In the genomic region with DNA sequence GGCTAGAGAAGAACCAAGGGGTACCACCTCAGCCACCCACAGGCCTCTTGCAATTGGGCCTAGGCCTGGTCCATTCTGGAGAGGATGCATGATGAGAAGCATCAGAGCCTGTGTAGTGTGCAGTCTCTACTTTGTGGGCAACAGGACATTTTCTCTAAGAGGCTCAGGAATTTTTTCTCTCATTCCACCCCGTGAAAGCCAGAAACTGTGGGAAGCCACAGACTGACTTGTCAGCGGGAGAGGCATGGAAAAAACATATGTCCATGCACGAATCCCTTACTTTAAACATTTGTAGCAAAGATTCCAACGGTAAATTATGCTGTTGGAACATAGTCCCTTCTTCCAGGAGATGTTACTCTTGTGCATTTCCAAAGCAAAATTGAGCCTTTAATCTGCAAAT, we compare ENCODE assay signal across 16 cellular contexts.
DNase-seq lines count a peak whose midpoint lies in the region; ATAC-seq and TF ChIP-seq lines count a peak whose summit lies in the region.
"Had no signal": no experiment of that assay in that cellular context is flagged by ENCODE, and none has a peak within 500 bp of the region (broad histone marks: within the 10 kb centered on the region; RNA-seq: fewer than 3 reads in every experiment).

No MANE protein-coding gene starts in this region.

- no peak for TF ChIP-seq CTCF in sigmoid colon (IDR thresholded peaks at IDR 0.05)

- CTCF ChIA-PET in activated CD8-positive, alpha-beta T cell treated with anti-CD3 and anti-CD28 coated beads, Interleukin-2, amount 10 ng/mL, durations not matched to agents 7 days and 5 days (lab: Charles Lee), result interaction anchor here (2.3 kb wide), 1 partner anchor 15 kb away, joined by 10 read pairs; no protein-coding TSS in a partner anchor

- intact Hi-C loops in sigmoid colon (cut with DNase I), result no loop called here

- H3K27ac ChIP-seq in sigmoid colon, result peak overlapping the region; percentile 3 to 64 (median 30)
- H3K27ac ChIP-seq: SJSA1 had no signal

- H3K4me1 ChIP-seq in sigmoid colon, result peaks cover 0 to 28% (median 12%) of the 10 kb centered on the region in 4 donors
- H3K4me1 ChIP-seq: SJSA1 had no signal

- peaks cover 0 to 2% (median 0%) of the 10 kb centered on the region in 4 donors for H3K36me3 ChIP-seq in sigmoid colon

- no peak for ATAC-seq in activated CD8-positive, alpha-beta T cell treated with anti-CD3 and anti-CD28 coated beads, Interleukin-2, amount 10 ng/mL, durations not matched to agents 7 days and 5 days
- no peak for ATAC-seq in HG03025 (IDR thresholded peaks at IDR 0.05; ENCODE audit: low FRiP score, unreplicated experiment)
- ATAC-seq: stimulated activated naive CD8-positive, alpha-beta T cell treated with anti-CD3 and anti-CD28 coated beads, Interleukin-15, Interleukin-2, amounts not matched to agents 100 U/mL and 50 U/mL, for 24 hours had no signal

- no peak overlapping the region for H3K4me3 ChIP-seq in sigmoid colon
- H3K4me3 ChIP-seq: SJSA1 had no signal

- no peak for TF ChIP-seq POLR2A in sigmoid colon (IDR thresholded peaks at IDR 0.05)

- no peaks in the 10 kb centered on the region for H3K9me3 ChIP-seq in sigmoid colon
- H3K9me3 ChIP-seq: SJSA1 had no signal

- POLR2A ChIA-PET in activated CD8-positive, alpha-beta T cell treated with anti-CD3 and anti-CD28 coated beads, Interleukin-2, amount 10 ng/mL, durations not matched to agents 7 days and 5 days (lab: Charles Lee), result interaction anchor here (1.4 kb wide), 1 partner anchor 16 kb away, joined by 5 read pairs; no protein-coding TSS in a partner anchor

- no peak for TF ChIP-seq EP300 in sigmoid colon (IDR thresholded peaks at IDR 0.05)

- no peak for DNase-seq in T-helper 2 cell treated with Interferon-gamma antibody and Interleukin-4, amounts not matched to agents 5 μg/mL and 100 μg/mL, for 36 hours (ENCODE audit: low spot score)
- no peak for DNase-seq in T-helper 2 cell
- DNase-seq in activated CD8-positive, alpha-beta T cell treated with anti-CD3 and anti-CD28 coated beads, Interleukin-2, amount 10 ng/mL, durations not matched to agents 7 days and 5 days, result no peak
- no peak for DNase-seq in immature natural killer cell
- no peak for DNase-seq in sigmoid colon
- no peak for DNase-seq in NCI-H1092 treated with DMSO at 0.1 percent for 48 hours (lab: John Stamatoyannopoulos, UW)
- DNase-seq in NCI-H1694 (lab: John Stamatoyannopoulos, UW), result no peak
- DNase-seq: 8988T; amniotic stem cell; GDM1; NCI-H1105; NCI-H2227 treated with DMSO at 0.1 percent for 48 hours; stimulated activated naive CD8-positive, alpha-beta T cell treated with anti-CD3 and anti-CD28 coated beads, Interleukin-15, Interleukin-2, amounts not matched to agents 100 U/mL and 50 U/mL, for 24 hours had no signal

- H3K4me3 Mint-ChIP-seq in T-helper 2 cell treated with Interferon-gamma antibody and Interleukin-4, amounts not matched to agents 5 μg/mL and 100 μg/mL, for 36 hours, result peak overlapping the region; percentile 8
- no peak overlapping the region for H3K4me3 Mint-ChIP-seq in activated CD8-positive, alpha-beta T cell treated with anti-CD3 and anti-CD28 coated beads, Interleukin-2, amount 10 ng/mL, durations not matched to agents 7 days and 5 days
- H3K4me3 Mint-ChIP-seq in immature natural killer cell, result no peak overlapping the region

- no peaks in the 10 kb centered on the region for H3K27me3 ChIP-seq in sigmoid colon
- H3K27me3 ChIP-seq: SJSA1 had no signal

- peaks cover 47% of the 10 kb centered on the region for H3K4me1 Mint-ChIP-seq in T-helper 2 cell treated with Interferon-gamma antibody and Interleukin-4, amounts not matched to agents 5 μg/mL and 100 μg/mL, for 36 hours (ENCODE audit: low read depth)
- H3K4me1 Mint-ChIP-seq in activated CD8-positive, alpha-beta T cell treated with anti-CD3 and anti-CD28 coated beads, Interleukin-2, amount 10 ng/mL, durations not matched to agents 7 days and 5 days (ENCODE audit: low read depth), result peaks cover 38% of the 10 kb centered on the region
- H3K4me1 Mint-ChIP-seq in immature natural killer cell, result peaks cover 35 to 56% of the 10 kb centered on the region in 2 donors

- 85 to 92% methylated on average over 4 of the region's 4 CpGs for WGBS in sigmoid colon, 2 donors

- H3K36me3 Mint-ChIP-seq in T-helper 2 cell treated with Interferon-gamma antibody and Interleukin-4, amounts not matched to agents 5 μg/mL and 100 μg/mL, for 36 hours (ENCODE audit: low read depth), result peaks cover 22% of the 10 kb centered on the region
- peaks cover 31% of the 10 kb centered on the region for H3K36me3 Mint-ChIP-seq in activated CD8-positive, alpha-beta T cell treated with anti-CD3 and anti-CD28 coated beads, Interleukin-2, amount 10 ng/mL, durations not matched to agents 7 days and 5 days (ENCODE audit: low read depth)
- H3K36me3 Mint-ChIP-seq in immature natural killer cell, result peaks cover 0 to 8% (median 0%) of the 10 kb centered on the region in 3 donors

- no peaks in the 10 kb centered on the region for H3K27me3 Mint-ChIP-seq in T-helper 2 cell treated with Interferon-gamma antibody and Interleukin-4, amounts not matched to agents 5 μg/mL and 100 μg/mL, for 36 hours (ENCODE audit: low read depth)
- no peaks in the 10 kb centered on the region for H3K27me3 Mint-ChIP-seq in activated CD8-positive, alpha-beta T cell treated with anti-CD3 and anti-CD28 coated beads, Interleukin-2, amount 10 ng/mL, durations not matched to agents 7 days and 5 days (ENCODE audit: low read depth)
- peaks cover 0 to 2% (median 0%) of the 10 kb centered on the region in 3 donors for H3K27me3 Mint-ChIP-seq in immature natural killer cell (ENCODE audit: low read depth in 3 of 3)

- no peak overlapping the region for H3K27ac Mint-ChIP-seq in T-helper 2 cell treated with Interferon-gamma antibody and Interleukin-4, amounts not matched to agents 5 μg/mL and 100 μg/mL, for 36 hours
- H3K27ac Mint-ChIP-seq in activated CD8-positive, alpha-beta T cell treated with anti-CD3 and anti-CD28 coated beads, Interleukin-2, amount 10 ng/mL, durations not matched to agents 7 days and 5 days, result peak overlapping the region; percentile 76
- peak overlapping the region in 4 of 6 donors; percentile 30 to 61 (median 45) for H3K27ac Mint-ChIP-seq in immature natural killer cell

- no peaks in the 10 kb centered on the region for H3K9me3 Mint-ChIP-seq in T-helper 2 cell treated with Interferon-gamma antibody and Interleukin-4, amounts not matched to agents 5 μg/mL and 100 μg/mL, for 36 hours
- H3K9me3 Mint-ChIP-seq in activated CD8-positive, alpha-beta T cell treated with anti-CD3 and anti-CD28 coated beads, Interleukin-2, amount 10 ng/mL, durations not matched to agents 7 days and 5 days (ENCODE audit: insufficient read depth), result no peaks in the 10 kb centered on the region
- H3K9me3 Mint-ChIP-seq in immature natural killer cell, result no peaks in the 10 kb centered on the region
- H3K9me3 Mint-ChIP-seq: CD8-positive, alpha-beta T cell had no signal
